In genomic region chr20:8406394-8406793, GRCh38 we compare ENCODE assay signal across 20 cellular contexts.
"Had no signal": no experiment of that assay in that cellular context is flagged by ENCODE, and none has a peak within 500 bp of the region (broad histone marks: within the 10 kb centered on the region; RNA-seq: fewer than 3 reads in every experiment).

No MANE protein-coding gene starts in this region.

- H3K27me3 ChIP-seq: dorsolateral prefrontal cortex, esophagus muscularis mucosa, foreskin keratinocyte, gastroesophageal sphincter, heart left ventricle, hepatocyte, left lung had no signal

- H3K9me3 ChIP-seq: esophagus muscularis mucosa, gastroesophageal sphincter, heart left ventricle, left lung, lower lobe of right lung had no signal

- H3K36me3 ChIP-seq: esophagus muscularis mucosa, gastroesophageal sphincter, heart left ventricle, left lung, lower lobe of right lung had no signal

- H3K4me2 ChIP-seq: hepatocyte had no signal

- H3K4me1 ChIP-seq: foreskin keratinocyte, left lung, lower lobe of right lung had no signal

- DNase-seq: dermis blood vessel endothelial cell; dorsolateral prefrontal cortex; effector CD4-positive, alpha-beta T cell; effector memory CD4-positive, alpha-beta T cell; foreskin keratinocyte; heart left ventricle; hypothalamus; immature natural killer cell; islet precursor cell; kidney; left cardiac atrium; left lung; left ventricle myocardium superior; lower lobe of right lung; mesendoderm; midbrain had no signal

- H2AFZ ChIP-seq: hepatocyte had no signal

- H3K4me3 ChIP-seq: coronary artery, dorsolateral prefrontal cortex, esophagus muscularis mucosa, gastroesophageal sphincter, heart left ventricle, hepatocyte, left lung, lower lobe of right lung had no signal

- H3K27ac ChIP-seq: coronary artery, dorsolateral prefrontal cortex, esophagus muscularis mucosa, foreskin keratinocyte, gastroesophageal sphincter, heart left ventricle, hepatocyte, left lung, lower lobe of right lung had no signal

- H3K79me2 ChIP-seq: hepatocyte had no signal
